In genomic region chr15:89299896-89300295, GRCh38 we compare ENCODE assay signal across 11 cellular contexts. TPM values are rescaled to one million over a fixed set of nuclear protein-coding genes. Genes with fewer than 3 reads are reported as not detected.
DNase-seq lines count a peak whose midpoint lies in the region; ATAC-seq, FAIRE-seq and TF ChIP-seq lines count a peak whose summit lies in the region.
"Had no signal": no experiment of that assay in that cellular context is flagged by ENCODE, and none has a peak within 500 bp of the region (broad histone marks: within the 10 kb centered on the region; RNA-seq: fewer than 3 reads in every experiment).

No MANE protein-coding gene starts in this region.

- no peak for TF ChIP-seq POLR2A in K562 (conservative IDR thresholded peaks at IDR 0.05)
- no peak for TF ChIP-seq POLR2A in right lobe of liver (IDR thresholded peaks at IDR 0.05)

- H3K9me3 ChIP-seq in K562 (replicated peaks; ENCODE audit: control insufficient read depth, insufficient read depth, low read depth, low read length), result no peaks in the 10 kb centered on the region
- H3K9me3 ChIP-seq in right lobe of liver, result no peaks in the 10 kb centered on the region

- TF ChIP-seq CTCF in AG04449 (IDR thresholded peaks at IDR 0.05; ENCODE audit: insufficient read depth, low read length, missing control alignments) (peak; percentile 20), GM10266 (IDR thresholded peaks at IDR 0.05; ENCODE audit: control insufficient read depth, insufficient read depth, low read depth, missing control alignments) (peak; percentile 26), K562 (IDR thresholded peaks at IDR 0.05 in 2 of 3, conservative IDR thresholded peaks at IDR 0.05 in 1 of 3; ENCODE audit: insufficient read depth in 2 of 3, low read depth in 1 of 3, low read length in 3 of 3) (peak in 1 of 3 experiments; percentile 26; a peak in 2 of 6 replicates), right lobe of liver (IDR thresholded peaks at IDR 0.05) (peak; percentile 23 to 39 (median 30)), omental fat pad (IDR thresholded peaks at IDR 0.05) (no peak)

- H3K9me1 ChIP-seq in K562 (ENCODE audit: control insufficient read depth, insufficient read depth, low read length), result no peaks in the 10 kb centered on the region

- H3K9me3 Mint-ChIP-seq in stimulated activated effector memory CD8-positive, alpha-beta T cell treated with anti-CD3 and anti-CD28 coated beads, Interleukin-12 subunit alpha, Interleukin-12 subunit beta, amount 100 ng/mL, for 72 hours, result no peaks in the 10 kb centered on the region

- FAIRE-seq in K562 (lab: Jason Lieb, UNC), result no peak

- 0 out of 4 replicates have a peak, but pooled peaks of 1 of the 2 experiments have one; percentile 33 for TF ChIP-seq RAD21 in K562 (CRISPR knock-in tag; conservative IDR thresholded peaks at IDR 0.05 in 1 of 2, IDR thresholded peaks at IDR 0.05 in 1 of 2)

- no peak overlapping the region for H3K27ac ChIP-seq in K562 (ENCODE audit: extremely low read depth, low read depth, low read length)
- no peak overlapping the region for H3K27ac ChIP-seq in right lobe of liver
- H3K27ac ChIP-seq: parathyroid adenoma had no signal

- H3K4me3 Mint-ChIP-seq in stimulated activated effector memory CD8-positive, alpha-beta T cell treated with anti-CD3 and anti-CD28 coated beads, Interleukin-12 subunit alpha, Interleukin-12 subunit beta, amount 100 ng/mL, for 72 hours, result no peak overlapping the region

- peaks cover 61% of the 10 kb centered on the region for H3K36me3 ChIP-seq in K562 (ENCODE audit: control insufficient read depth, insufficient read depth, low read length)
- no peaks in the 10 kb centered on the region for H3K36me3 ChIP-seq in right lobe of liver

- BruUV-seq in K562 (replicated peaks; lab: Mats Ljungman, UMichigan), result no TSS peak

- H3K27ac Mint-ChIP-seq in stimulated activated effector memory CD8-positive, alpha-beta T cell treated with anti-CD3 and anti-CD28 coated beads, Interleukin-12 subunit alpha, Interleukin-12 subunit beta, amount 100 ng/mL, for 72 hours, result no peak overlapping the region

- intact Hi-C loops in K562 (cut with micrococcal nuclease) (no loop called here), right lobe of liver (cut with DNase I) (loop anchor here in 1 of 2 donors (5.0 kb wide), 1 partner anchor 93 kb away; no protein-coding TSS in a partner anchor)

- H3K36me3 Mint-ChIP-seq in stimulated activated effector memory CD8-positive, alpha-beta T cell treated with anti-CD3 and anti-CD28 coated beads, Interleukin-12 subunit alpha, Interleukin-12 subunit beta, amount 100 ng/mL, for 72 hours, result peaks cover 81% of the 10 kb centered on the region

- POLR2A ChIA-PET in AG04449 (lab: Yijun Ruan, JAX) (no interaction called here), K562 (lab: Yijun Ruan, JAX) (interaction anchor here (0.6 to 1.7 kb wide), 6 partner anchors 11 to 93 kb away, joined by 3 to 7 read pairs (median 4); no protein-coding TSS in a partner anchor)

- H3K27me3 ChIP-seq in K562 (ENCODE audit: control insufficient read depth in 2 of 2, insufficient read depth in 2 of 2, low read length in 2 of 2) (no peaks in the 10 kb centered on the region), right lobe of liver (no peaks in the 10 kb centered on the region)

- H4K20me1 ChIP-seq in K562 (replicated peaks; ENCODE audit: control insufficient read depth, insufficient read depth, low read length), result no peaks in the 10 kb centered on the region

- H3K4me2 ChIP-seq in K562 (ENCODE audit: insufficient read depth, low read length), result no peak overlapping the region

- no peaks in the 10 kb centered on the region for H3K79me2 ChIP-seq in K562 (ENCODE audit: control insufficient read depth, insufficient read depth, low read length)
- H3K79me2 ChIP-seq: parathyroid adenoma had no signal

- in situ Hi-C loops in K562 (cut with MboI), result no loop called here

- CTCF ChIA-PET in AG04449 (lab: Yijun Ruan, JAX) (interaction anchor here (0.6 to 7.1 kb wide), 17 partner anchors 9 to 619 kb away, joined by 3 to 123 read pairs (median 6); partner anchors contain the start of gene FANCI), K562 (lab: Yijun Ruan, JAX; ENCODE audit: low intra/inter-chr PET ratio) (interaction anchor here (1.2 to 3.7 kb wide), 2 partner anchors 92 to 242 kb away, joined by 3 to 17 read pairs; no protein-coding TSS in a partner anchor)

- H3K4me1 Mint-ChIP-seq in stimulated activated effector memory CD8-positive, alpha-beta T cell treated with anti-CD3 and anti-CD28 coated beads, Interleukin-12 subunit alpha, Interleukin-12 subunit beta, amount 100 ng/mL, for 72 hours, result no peaks in the 10 kb centered on the region

- H3K4me1 ChIP-seq in K562 (replicated peaks in 1 of 2; ENCODE audit: control insufficient read depth in 2 of 2, insufficient read depth in 2 of 2, low read length in 2 of 2) (no peaks in the 10 kb centered on the region; a peak in 1 of 5 replicates), right lobe of liver (no peaks in the 10 kb centered on the region)
- H3K4me1 ChIP-seq: parathyroid adenoma had no signal

- DNase-seq in AG04449 (ENCODE audit: low read depth, low spot score), result peak; percentile 23
- DNase-seq in GM10266 (ENCODE audit: extremely low spot score), result no peak
- no peak for DNase-seq in K562 (ENCODE audit: extremely low read depth in 1 of 4, low spot score in 3 of 4)
- no peak for DNase-seq in right lobe of liver
- DNase-seq in stimulated activated effector memory CD8-positive, alpha-beta T cell treated with anti-CD3 and anti-CD28 coated beads, Interleukin-12 subunit alpha, Interleukin-12 subunit beta, amount 100 ng/mL, for 72 hours (ENCODE audit: low spot score in 2 of 2), result no peak
- no peak for DNase-seq in NCI-H1105 treated with DMSO at 0.1 percent for 48 hours (lab: John Stamatoyannopoulos, UW)
- DNase-seq in omental fat pad (ENCODE audit: low spot score), result no peak
- DNase-seq: activated gamma-delta T cell, DMS79 treated with DMSO at 0.1 percent for 48 hours had no signal

- ATAC-seq in K562, result peak; percentile 64
- ATAC-seq in right lobe of liver, result peak; percentile 45 to 58 (median 52)
- no peak for ATAC-seq in stimulated activated effector memory CD8-positive, alpha-beta T cell treated with anti-CD3 and anti-CD28 coated beads, Interleukin-12 subunit alpha, Interleukin-12 subunit beta, amount 100 ng/mL, for 72 hours
- no peak for ATAC-seq in omental fat pad (ENCODE audit: low FRiP score)
- no peak for ATAC-seq in HG03442 (IDR thresholded peaks at IDR 0.05; ENCODE audit: unreplicated experiment)

- no peak for TF ChIP-seq EP300 in K562 (IDR thresholded peaks at IDR 0.05; ENCODE audit: low read length)

- no peak overlapping the region for H3K9ac ChIP-seq in K562 (ENCODE audit: insufficient read depth in 1 of 2, low read depth in 2 of 2, low read length in 2 of 2)
- H3K9ac ChIP-seq: parathyroid adenoma had no signal

- no peak overlapping the region for H2AFZ ChIP-seq in K562 (ENCODE audit: low read depth, low read length)
- H2AFZ ChIP-seq: parathyroid adenoma had no signal

- H3K4me3 ChIP-seq in AG04449 (ENCODE audit: low read depth, low read length), result no peak overlapping the region
- no peak overlapping the region for H3K4me3 ChIP-seq in K562
- H3K4me3 ChIP-seq in right lobe of liver, result no peak overlapping the region

RNA-seq across cellular contexts. Expression of gene POLG, which starts 34.7 kb away (rescaled TPM):
- total RNA-seq in K562 (2011; cell fraction: chromatin; rRNA removed; ENCODE audit: low replicate concordance), result 181 and 354 TPM in 2 replicates
- 195 and 214 TPM in 2 replicates for total RNA-seq in K562 (2011; cell fraction: nucleolus; rRNA removed)
- 139 and 161 TPM in 2 replicates for total RNA-seq in K562 (2011; cell fraction: nucleoplasm; rRNA removed)
- 63.0 and 68.9 TPM in 2 replicates for total RNA-seq in K562 (2014; rRNA removed)
- total RNA-seq in K562 (2014; rRNA removed; fragmentation: Illumina TruSeq; extraction: Trizol), result 27.0 and 34.6 TPM in 2 replicates
- total RNA-seq in K562 (2015; rRNA removed; fragmentation: Illumina TruSeq; extraction: Trizol), result 38.6 and 39.9 TPM in 2 replicates
- 65.7 and 83.8 TPM in 2 replicates for total RNA-seq in K562 (2021)
- 25.6 and 35.0 TPM in 2 replicates for polyA plus RNA-seq in K562 (2011; rRNA removed)
- 21.0 and 24.8 TPM in 2 replicates for polyA plus RNA-seq in K562 (2011; cell fraction: cytosol; rRNA removed)
- 204 and 235 TPM in 2 replicates for polyA plus RNA-seq in K562 (2011; cell fraction: nucleus; rRNA removed)
- 42.1 and 45.4 TPM in 2 replicates for polyA plus RNA-seq in K562 (2012)
- polyA plus RNA-seq in K562 (2014; fragmentation: Illumina TruSeq; extraction: Trizol), result 40.6 and 43.9 TPM in 2 replicates
- 10 to 100 TPM; 15.2 to 20.8 TPM for polyA plus RNA-seq in K562 (2014; fragmentation: Nextera tagmentation; extraction: Ambion mirVana)
- 47.5 and 51.4 TPM in 2 replicates for polyA plus RNA-seq in K562 (2014; rRNA removed)
- polyA minus RNA-seq in K562 (2011; rRNA and poly(A)+ RNA removed), result 22.7 and 28.2 TPM in 2 replicates
- polyA minus RNA-seq in K562 (2011; cell fraction: cytosol; rRNA and poly(A)+ RNA removed), result 24.6 and 37.5 TPM in 2 replicates
- 104 and 107 TPM in 2 replicates for polyA minus RNA-seq in K562 (2011; cell fraction: nucleus; rRNA and poly(A)+ RNA removed)
- 10 to 100 TPM; 26.3 to 34.7 (median 30.3) TPM for total RNA-seq in right lobe of liver
- total RNA-seq in omental fat pad, result 10 to 100 TPM; 52.9 to 93.3 (median 66.9) TPM

RNA-seq across cellular contexts. Expression of gene FANCI, which starts 56.1 kb away (rescaled TPM):
- 200 and 563 TPM in 2 replicates for total RNA-seq in K562 (2011; cell fraction: chromatin; rRNA removed; ENCODE audit: low replicate concordance)
- total RNA-seq in K562 (2011; cell fraction: nucleolus; rRNA removed), result 88.4 and 105 TPM in 2 replicates
- total RNA-seq in K562 (2011; cell fraction: nucleoplasm; rRNA removed), result 165 and 199 TPM in 2 replicates
- 72.1 and 75.0 TPM in 2 replicates for total RNA-seq in K562 (2014; rRNA removed)
- 148 and 174 TPM in 2 replicates for total RNA-seq in K562 (2014; rRNA removed; fragmentation: Illumina TruSeq; extraction: Trizol)
- total RNA-seq in K562 (2015; rRNA removed; fragmentation: Illumina TruSeq; extraction: Trizol), result 114 and 117 TPM in 2 replicates
- total RNA-seq in K562 (2021), result 148 and 150 TPM in 2 replicates
- 136 and 165 TPM in 2 replicates for polyA plus RNA-seq in K562 (2011; rRNA removed)
- polyA plus RNA-seq in K562 (2011; cell fraction: cytosol; rRNA removed), result 29.1 and 43.5 TPM in 2 replicates
- 140 and 157 TPM in 2 replicates for polyA plus RNA-seq in K562 (2011; cell fraction: nucleus; rRNA removed)
- 98.0 and 135 TPM in 2 replicates for polyA plus RNA-seq in K562 (2012)
- polyA plus RNA-seq in K562 (2014; fragmentation: Illumina TruSeq; extraction: Trizol), result 107 and 118 TPM in 2 replicates
- polyA plus RNA-seq in K562 (2014; fragmentation: Nextera tagmentation; extraction: Ambion mirVana), result 100 to 1,000 TPM in 1 of 2 experiments, 10 to 100 TPM in 1; 76.0 to 137 TPM
- 107 and 131 TPM in 2 replicates for polyA plus RNA-seq in K562 (2014; rRNA removed)
- polyA minus RNA-seq in K562 (2011; rRNA and poly(A)+ RNA removed), result 189 and 196 TPM in 2 replicates
- polyA minus RNA-seq in K562 (2011; cell fraction: cytosol; rRNA and poly(A)+ RNA removed), result 54.4 and 75.7 TPM in 2 replicates
- 92.8 and 184 TPM in 2 replicates for polyA minus RNA-seq in K562 (2011; cell fraction: nucleus; rRNA and poly(A)+ RNA removed)
- 1 to 10 TPM in 5 of 6 experiments, under 1 TPM in 1; 0.98 to 7.2 (median 2.8) TPM for total RNA-seq in right lobe of liver
- 1 to 10 TPM; 3.3 to 6.6 (median 4.2) TPM for total RNA-seq in omental fat pad

Comparison
In these comparisons a context has a peak if more than half of its experiments do, and no peak if none do; other contexts are left out.
1. CTCF ChIP-seq: peak in AG04449 (single experiment), GM10266 (single experiment) and right lobe of liver (4 of 4); none in omental fat pad (0 of 3).
2. ATAC-seq: peak in K562 (single experiment) and right lobe of liver (4 of 4); none in stimulated activated effector memory CD8-positive, alpha-beta T cell treated with anti-CD3 and anti-CD28 coated beads, Interleukin-12 subunit alpha, Interleukin-12 subunit beta, amount 100 ng/mL, for 72 hours (single experiment), omental fat pad (single experiment) and HG03442 (single experiment).
3. RNA of gene FANCI, which starts 56.1 kb away (total RNA-seq): 72.1 to 563 TPM in K562; 3.3 to 6.6 TPM in omental fat pad and 0.98 to 7.2 TPM in right lobe of liver; every median in the first group is over 4 times any median in the second.